In the genomic region with DNA sequence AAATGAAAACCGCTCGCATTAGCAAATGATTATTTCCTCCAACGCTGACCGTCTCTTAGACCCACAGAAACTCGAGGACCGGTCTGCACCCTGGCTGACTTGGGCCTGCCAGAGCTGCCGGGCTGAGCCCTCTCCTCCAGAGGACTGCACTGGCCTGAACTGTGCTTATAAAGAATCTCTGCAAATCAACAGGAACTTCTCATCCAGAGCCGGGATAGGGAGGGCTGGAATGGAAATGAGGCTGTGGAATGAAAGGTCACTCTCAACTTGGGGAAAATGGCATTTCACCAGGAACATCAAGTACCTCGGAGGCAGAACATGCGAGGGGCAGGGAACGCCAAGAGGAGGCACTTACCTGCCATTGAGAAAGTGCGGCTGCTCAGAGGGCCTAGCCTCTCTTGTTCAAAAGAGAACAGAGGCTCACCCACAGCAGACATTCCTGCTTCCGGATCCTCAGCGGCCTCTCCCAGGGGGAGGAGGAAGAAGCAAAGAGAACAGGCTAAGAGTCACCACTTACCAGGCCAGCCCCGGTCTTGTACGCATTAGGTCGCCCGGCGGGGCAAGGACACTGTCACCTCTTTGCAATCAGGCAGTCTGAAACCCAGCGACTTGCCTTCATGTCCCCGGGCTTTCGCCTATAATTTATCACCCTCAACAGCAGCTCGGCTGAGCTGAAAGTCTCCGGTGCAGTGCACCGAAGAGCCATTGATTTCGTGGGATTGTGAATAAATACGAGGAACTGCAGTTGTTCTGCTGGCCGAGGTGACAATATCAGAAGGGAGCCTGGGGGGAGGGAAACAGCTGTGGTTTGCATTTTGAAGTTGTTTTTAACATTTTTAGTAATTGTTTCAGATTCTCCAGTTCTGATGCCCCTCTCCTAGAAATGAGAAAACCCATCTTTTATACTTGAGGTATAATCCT, we compare ENCODE assay signal across 8 cellular contexts. TPM values are rescaled to one million over a fixed set of nuclear protein-coding genes. Genes with fewer than 3 reads are reported as not detected.
DNase-seq lines count a peak whose midpoint lies in the region; ATAC-seq and TF ChIP-seq lines count a peak whose summit lies in the region.

No MANE protein-coding gene starts in this region.

- H3K4me3 ChIP-seq in endodermal cell (ENCODE audit: low read length) = peak overlapping the region; percentile 64
- peak overlapping the region; percentile 25 to 67 (median 55) for H3K4me3 ChIP-seq in subcutaneous abdominal adipose tissue (ENCODE audit: low read depth in 1 of 5, low read length in 5 of 5)

- H3K4me1 ChIP-seq in endodermal cell (ENCODE audit: control insufficient read depth, insufficient read depth, low read length) (peaks cover 27% of the 10 kb centered on the region), subcutaneous abdominal adipose tissue (ENCODE audit: control insufficient read depth in 5 of 5, insufficient read depth in 5 of 5, low read length in 5 of 5) (peaks cover 27 to 75% (median 62%) of the 10 kb centered on the region in 5 donors)

- peaks cover 26% of the 10 kb centered on the region for H3K36me3 Mint-ChIP-seq in activated naive CD4-positive, alpha-beta T cell treated with anti-CD3 and anti-CD28 coated beads, Interleukin-2, amount 10 ng/mL, durations not matched to agents 7 days and 5 days
- no peaks in the 10 kb centered on the region for H3K36me3 Mint-ChIP-seq in T-helper 17 cell (ENCODE audit: low read depth)
- peaks cover 21% of the 10 kb centered on the region for H3K36me3 Mint-ChIP-seq in endodermal cell (ENCODE audit: low read depth)

- H3K27me3 Mint-ChIP-seq in activated naive CD4-positive, alpha-beta T cell treated with anti-CD3 and anti-CD28 coated beads, Interleukin-2, amount 10 ng/mL, durations not matched to agents 7 days and 5 days = no peaks in the 10 kb centered on the region
- H3K27me3 Mint-ChIP-seq in T-helper 17 cell = no peaks in the 10 kb centered on the region
- H3K27me3 Mint-ChIP-seq in endodermal cell (ENCODE audit: insufficient read depth) = no peaks in the 10 kb centered on the region

- H3K27me3 ChIP-seq in endodermal cell (ENCODE audit: control insufficient read depth, insufficient read depth, low read length, poor library complexity, severe bottlenecking) (no peaks in the 10 kb centered on the region), subcutaneous abdominal adipose tissue (ENCODE audit: control insufficient read depth in 5 of 5, insufficient read depth in 4 of 5, low read length in 5 of 5) (no peaks in the 10 kb centered on the region)

- peak overlapping the region; percentile 76 for H3K27ac Mint-ChIP-seq in activated naive CD4-positive, alpha-beta T cell treated with anti-CD3 and anti-CD28 coated beads, Interleukin-2, amount 10 ng/mL, durations not matched to agents 7 days and 5 days
- H3K27ac Mint-ChIP-seq in T-helper 17 cell (peak overlapping the region; percentile 92), endodermal cell (peak overlapping the region; percentile 98)

- H3K36me3 ChIP-seq in endodermal cell (ENCODE audit: control insufficient read depth, insufficient read depth, low read length) (peaks cover 29% of the 10 kb centered on the region), subcutaneous abdominal adipose tissue (ENCODE audit: control insufficient read depth in 5 of 5, insufficient read depth in 5 of 5, low read length in 5 of 5) (no peaks in the 10 kb centered on the region)

- no peaks in the 10 kb centered on the region for H3K9me3 Mint-ChIP-seq in activated naive CD4-positive, alpha-beta T cell treated with anti-CD3 and anti-CD28 coated beads, Interleukin-2, amount 10 ng/mL, durations not matched to agents 7 days and 5 days
- no peaks in the 10 kb centered on the region for H3K9me3 Mint-ChIP-seq in endodermal cell

- H3K4me1 Mint-ChIP-seq in activated naive CD4-positive, alpha-beta T cell treated with anti-CD3 and anti-CD28 coated beads, Interleukin-2, amount 10 ng/mL, durations not matched to agents 7 days and 5 days = peaks cover 81% of the 10 kb centered on the region
- H3K4me1 Mint-ChIP-seq in T-helper 17 cell = peaks cover 48% of the 10 kb centered on the region
- H3K4me1 Mint-ChIP-seq in endodermal cell = peaks cover 66% of the 10 kb centered on the region

- H3K27ac ChIP-seq in endodermal cell (ENCODE audit: low read depth, low read length) (peak overlapping the region; percentile 91), subcutaneous abdominal adipose tissue (ENCODE audit: low read depth, low read length) (peak overlapping the region; percentile 99)

- CTCF ChIA-PET in activated naive CD4-positive, alpha-beta T cell treated with anti-CD3 and anti-CD28 coated beads, Interleukin-2, amount 10 ng/mL, durations not matched to agents 7 days and 5 days (lab: Charles Lee) = interaction anchor here (1.8 kb wide), 1 partner anchor 46 kb away, joined by 5 read pairs; no protein-coding TSS in a partner anchor

- TF ChIP-seq CTCF in endodermal cell (conservative IDR thresholded peaks at IDR 0.05) = no peak

- DNase-seq in activated naive CD4-positive, alpha-beta T cell treated with anti-CD3 and anti-CD28 coated beads, Interleukin-2, amount 10 ng/mL, durations not matched to agents 7 days and 5 days = peak; percentile 30
- DNase-seq in activated naive CD4-positive, alpha-beta T cell treated with Interleukin-2 at 50 U/mL for 16 hours = no peak
- no peak for DNase-seq in T-helper 17 cell
- peak; percentile 86 for DNase-seq in endodermal cell
- peak; percentile 73 to 76 for DNase-seq in lung microvascular endothelial cell (ENCODE audit: low read depth in 2 of 2)
- no peak for DNase-seq in NK-92 (lab: John Stamatoyannopoulos, UW; ENCODE audit: unreplicated experiment)

- H3K9me3 ChIP-seq in T-helper 17 cell (ENCODE audit: control insufficient read depth, low read length, poor library complexity, severe bottlenecking) (no peaks in the 10 kb centered on the region), endodermal cell (ENCODE audit: control insufficient read depth, low read length) (no peaks in the 10 kb centered on the region), subcutaneous abdominal adipose tissue (ENCODE audit: control insufficient read depth in 5 of 5, low read length in 5 of 5) (no peaks in the 10 kb centered on the region)

- H3K4me3 Mint-ChIP-seq in activated naive CD4-positive, alpha-beta T cell treated with anti-CD3 and anti-CD28 coated beads, Interleukin-2, amount 10 ng/mL, durations not matched to agents 7 days and 5 days = peak overlapping the region; percentile 21
- H3K4me3 Mint-ChIP-seq in T-helper 17 cell (peak overlapping the region; percentile 39), endodermal cell (peak overlapping the region; percentile 36)

- H3K9ac ChIP-seq in endodermal cell (ENCODE audit: extremely low read depth, low read length, poor library complexity, severe bottlenecking) = peak overlapping the region; percentile 58
- peak overlapping the region; percentile 74 to 97 (median 83) for H3K9ac ChIP-seq in subcutaneous abdominal adipose tissue (ENCODE audit: low read length in 5 of 5)

- ATAC-seq in T-helper 17 cell = no peak
- ATAC-seq in HG03108 (IDR thresholded peaks at IDR 0.05; ENCODE audit: unreplicated experiment) = no peak

- 26 to 28% methylated on average over 19 to 28 of the region's 28 CpGs for WGBS in endodermal cell (ENCODE audit: insufficient coverage in 1 of 2, insufficient read length in 1 of 2), 2 experiments

RNA-seq across cellular contexts. Expression of gene ZMYND8, which starts 37.6 kb away (rescaled TPM):
- total RNA-seq in T-helper 17 cell (10 to 100 TPM; 42.7 to 50.3 TPM), endodermal cell (10 to 100 TPM; 85.0 to 99.9 TPM), lung microvascular endothelial cell (34.2 and 74.8 TPM in 2 replicates)
- polyA plus RNA-seq in endodermal cell (2013, experiment 1 of 2) = 47.1 TPM
- 46.3 TPM for polyA plus RNA-seq in endodermal cell (2013, experiment 2 of 2)

Comparison
In these comparisons a context has a peak if more than half of its experiments do, and no peak if none do; other contexts are left out.
1. DNase-seq: peak in activated naive CD4-positive, alpha-beta T cell treated with anti-CD3 and anti-CD28 coated beads, Interleukin-2, amount 10 ng/mL, durations not matched to agents 7 days and 5 days (single experiment), endodermal cell (single experiment) and lung microvascular endothelial cell (2 of 2); none in activated naive CD4-positive, alpha-beta T cell treated with Interleukin-2 at 50 U/mL for 16 hours (single experiment), T-helper 17 cell (0 of 3) and NK-92 (single experiment).
2. Peak in every context shown above with its lines, with median percentiles within 50 percentile points of each other: H3K27ac Mint-ChIP-seq and H3K4me3 Mint-ChIP-seq.